ENCODE assay signal across 26 cellular contexts in genomic region chr5:42337607-42338006, GRCh38.
"Had no signal": no experiment of that assay in that cellular context is flagged by ENCODE, and none has a peak within 500 bp of the region (broad histone marks: within the 10 kb centered on the region; RNA-seq: fewer than 3 reads in every experiment).

No MANE protein-coding gene starts in this region.

- H3K27ac ChIP-seq: stomach, suprapubic skin, testis, thoracic aorta, thyroid gland, tibial artery, tibial nerve, transverse colon, upper lobe of left lung, upper lobe of right lung, uterus, vagina had no signal

- H3K4me3 ChIP-seq: stomach, suprapubic skin, testis, thoracic aorta, thyroid gland, tibial artery, tibial nerve, transverse colon, upper lobe of left lung, upper lobe of right lung, uterus, vagina had no signal

- H3K4me1 ChIP-seq: stomach, suprapubic skin, testis, thyroid gland, tibial artery, tibial nerve, transverse colon, upper lobe of left lung, upper lobe of right lung, uterus, vagina had no signal

- H3K36me3 ChIP-seq: stomach, suprapubic skin, thoracic aorta, thyroid gland, tibial artery, tibial nerve, transverse colon, upper lobe of left lung, upper lobe of right lung, uterus, vagina had no signal

- H3K27me3 ChIP-seq: stomach, suprapubic skin, testis, thyroid gland, tibial artery, tibial nerve, transverse colon, upper lobe of left lung, upper lobe of right lung, uterus, vagina had no signal

- ATAC-seq: stimulated activated effector memory CD8-positive, alpha-beta T cell treated with anti-CD3 and anti-CD28 coated beads, Interleukin-12 subunit alpha, Interleukin-12 subunit beta, amount 100 ng/mL, for 72 hours; stimulated activated memory B cell treated with anti-CD40 and anti-IgM and Interleukin-4, amounts not matched to agents 10 μg/mL and 1 μg/mL and 100 μg/mL, for 72 hours; stimulated activated naive B cell treated with anti-CD40 and anti-IgM and Interleukin-4, amounts not matched to agents 10 μg/mL and 1 μg/mL and 100 μg/mL, for 72 hours; stimulated activated naive CD8-positive, alpha-beta T cell treated with anti-CD3 and anti-CD28 coated beads, Interleukin-15, amount 100 ng/mL, for 72 hours; stimulated activated naive CD8-positive, alpha-beta T cell treated with anti-CD3 and anti-CD28 coated beads, Interleukin-15, Interleukin-2, amounts not matched to agents 100 U/mL and 50 U/mL, for 24 hours; upper lobe of right lung had no signal

- DNase-seq: stimulated activated CD4-positive, alpha-beta T cell treated with anti-CD3 and anti-CD28 coated beads, Interleukin-2, amount 100 ng/mL, for 48 hours; stimulated activated CD4-positive, alpha-beta T cell treated with anti-CD3 and anti-CD28 coated beads, Interleukin-4, amount 100 ng/mL, for 1 hour; stimulated activated CD4-positive, alpha-beta T cell treated with anti-CD3 and anti-CD28 coated beads, Interleukin-4, amount 100 ng/mL, for 24 hours; stimulated activated CD4-positive, alpha-beta T cell treated with anti-CD3 and anti-CD28 coated beads, Interleukin-4, amount 100 ng/mL, for 4 hours; stimulated activated CD8-positive, alpha-beta memory T cell treated with anti-CD3 and anti-CD28 coated beads, Interleukin-4, amount 100 ng/mL, for 48 hours; stimulated activated naive B cell treated with anti-CD40 and anti-IgM and Interleukin-4, amounts not matched to agents 10 μg/mL and 1 μg/mL and 100 μg/mL, for 72 hours; stimulated activated naive CD4-positive, alpha-beta T cell; stimulated activated naive CD4-positive, alpha-beta T cell treated with Interleukin-2 at 50 U/mL for 16 hours; stimulated activated naive CD8-positive, alpha-beta T cell treated with anti-CD3 and anti-CD28 coated beads, Interleukin-15, amount 100 ng/mL, for 72 hours; stimulated activated naive CD8-positive, alpha-beta T cell treated with anti-CD3 and anti-CD28 coated beads, Interleukin-15, Interleukin-2, amounts not matched to agents 100 U/mL and 50 U/mL, for 24 hours; stomach; substantia nigra; testis; thyroid gland; tibial artery; transverse colon; trophoblast cell; upper lobe of left lung; uterus had no signal

- H3K9me3 ChIP-seq: testis, thyroid gland, transverse colon, vagina had no signal
